Comparison of ENCODE assay signal across 19 cellular contexts in genomic region chr16:49456763-49457162, GRCh38.
DNase-seq lines count a peak whose midpoint lies in the region; ATAC-seq and TF ChIP-seq lines count a peak whose summit lies in the region.
"Had no signal": no experiment of that assay in that cellular context is flagged by ENCODE, and none has a peak within 500 bp of the region (broad histone marks: within the 10 kb centered on the region; RNA-seq: fewer than 3 reads in every experiment).

No MANE protein-coding gene starts in this region.

- 82 to 88% (median 87%) methylated on average over 9 to 10 of the region's 10 CpGs for WGBS in stomach, 5 donors

- H3K9me3 Mint-ChIP-seq in progenitor cell of endocrine pancreas (ENCODE audit: low read depth) = no peaks in the 10 kb centered on the region

- no peaks in the 10 kb centered on the region for H3K36me3 Mint-ChIP-seq in progenitor cell of endocrine pancreas (ENCODE audit: insufficient read depth)
- H3K36me3 Mint-ChIP-seq: CD14-positive monocyte had no signal

- no peak for TF ChIP-seq EP300 in stomach (IDR thresholded peaks at IDR 0.05)

- ATAC-seq in activated CD4-positive, CD25-positive, alpha-beta regulatory T cell treated with anti-CD3 and anti-CD28 coated beads, Interleukin-2, amount 50 U/mL, for 24 hours = no peak
- no peak for ATAC-seq in GM21717 (IDR thresholded peaks at IDR 0.05; ENCODE audit: unreplicated experiment)
- ATAC-seq: HCT116 had no signal

- peaks cover 0 to 31% (median 0%) of the 10 kb centered on the region in 3 donors for H3K27me3 ChIP-seq in stomach

- peaks cover 5% of the 10 kb centered on the region for H3K4me1 Mint-ChIP-seq in progenitor cell of endocrine pancreas (ENCODE audit: low read depth)

- H3K27ac ChIP-seq in stomach = no peak overlapping the region
- H3K27ac ChIP-seq: 22Rv1, GM23248 had no signal

- in situ Hi-C loops in KBM-7 (cut with MboI; ENCODE audit: low pct_unique_long_range_greater_than_20kb, low sequenced_read_pairs) = no loop called here

- H3K27ac Mint-ChIP-seq in progenitor cell of endocrine pancreas = no peak overlapping the region

- TF ChIP-seq CTCF in stomach (IDR thresholded peaks at IDR 0.05) = no peak
- TF ChIP-seq CTCF in progenitor cell of endocrine pancreas (IDR thresholded peaks at IDR 0.05; ENCODE audit: unreplicated experiment) = no peak

- no peak overlapping the region for H3K4me3 Mint-ChIP-seq in progenitor cell of endocrine pancreas (ENCODE audit: low read depth)
- H3K4me3 Mint-ChIP-seq: CD14-positive monocyte had no signal

- no peaks in the 10 kb centered on the region for H3K4me1 ChIP-seq in stomach

- no peaks in the 10 kb centered on the region for H3K36me3 ChIP-seq in stomach

- H3K9me3 ChIP-seq in stomach = no peaks in the 10 kb centered on the region

- H3K4me3 ChIP-seq in stomach = no peak overlapping the region
- H3K4me3 ChIP-seq: GM23248 had no signal

- intact Hi-C loops in stomach (cut with DNase I; ENCODE audit: low total_unique reads) = no loop called here

- peak; percentile 7 for DNase-seq in activated CD4-positive, CD25-positive, alpha-beta regulatory T cell treated with anti-CD3 and anti-CD28 coated beads, Interleukin-2, amount 50 U/mL, for 72 hours
- DNase-seq in KBM-7 = peak; percentile 4
- DNase-seq in islet precursor cell = peak; percentile 43
- DNase-seq in stomach = peak; percentile 18
- DNase-seq in progenitor cell of endocrine pancreas (ENCODE audit: low spot score, unreplicated experiment) = no peak
- no peak for DNase-seq in activated CD4-positive, alpha-beta T cell treated with anti-CD3 and anti-CD28 coated beads, Interleukin-2, amount 50 U/mL, for 1 hour
- DNase-seq: DMS79 treated with DMSO at 0.1 percent for 48 hours; GM23248; MM.1S; NCI-H1105; NCI-H2081 treated with DMSO at 0.1 percent for 48 hours; NCI-H748 treated with DMSO at 0.1 percent for 48 hours; NK-92 treated with Interleukin-12 subunit alpha and Interleukin-12 subunit beta, amount 100 ng/mL, for 24 hours; Right ventricle myocardium superior had no signal

- peaks cover 18% of the 10 kb centered on the region for H3K27me3 Mint-ChIP-seq in progenitor cell of endocrine pancreas

- no peak for TF ChIP-seq POLR2A in stomach (IDR thresholded peaks at IDR 0.05)

Comparison
In these comparisons a context has a peak if more than half of its experiments do, and no peak if none do; other contexts are left out.
1. DNase-seq: peak in activated CD4-positive, CD25-positive, alpha-beta regulatory T cell treated with anti-CD3 and anti-CD28 coated beads, Interleukin-2, amount 50 U/mL, for 72 hours (single experiment), KBM-7 (single experiment), islet precursor cell (single experiment) and stomach (single experiment); none in progenitor cell of endocrine pancreas (single experiment) and activated CD4-positive, alpha-beta T cell treated with anti-CD3 and anti-CD28 coated beads, Interleukin-2, amount 50 U/mL, for 1 hour (single experiment).